ENCODE assay signal across 1 cellular context in the genomic region with DNA sequence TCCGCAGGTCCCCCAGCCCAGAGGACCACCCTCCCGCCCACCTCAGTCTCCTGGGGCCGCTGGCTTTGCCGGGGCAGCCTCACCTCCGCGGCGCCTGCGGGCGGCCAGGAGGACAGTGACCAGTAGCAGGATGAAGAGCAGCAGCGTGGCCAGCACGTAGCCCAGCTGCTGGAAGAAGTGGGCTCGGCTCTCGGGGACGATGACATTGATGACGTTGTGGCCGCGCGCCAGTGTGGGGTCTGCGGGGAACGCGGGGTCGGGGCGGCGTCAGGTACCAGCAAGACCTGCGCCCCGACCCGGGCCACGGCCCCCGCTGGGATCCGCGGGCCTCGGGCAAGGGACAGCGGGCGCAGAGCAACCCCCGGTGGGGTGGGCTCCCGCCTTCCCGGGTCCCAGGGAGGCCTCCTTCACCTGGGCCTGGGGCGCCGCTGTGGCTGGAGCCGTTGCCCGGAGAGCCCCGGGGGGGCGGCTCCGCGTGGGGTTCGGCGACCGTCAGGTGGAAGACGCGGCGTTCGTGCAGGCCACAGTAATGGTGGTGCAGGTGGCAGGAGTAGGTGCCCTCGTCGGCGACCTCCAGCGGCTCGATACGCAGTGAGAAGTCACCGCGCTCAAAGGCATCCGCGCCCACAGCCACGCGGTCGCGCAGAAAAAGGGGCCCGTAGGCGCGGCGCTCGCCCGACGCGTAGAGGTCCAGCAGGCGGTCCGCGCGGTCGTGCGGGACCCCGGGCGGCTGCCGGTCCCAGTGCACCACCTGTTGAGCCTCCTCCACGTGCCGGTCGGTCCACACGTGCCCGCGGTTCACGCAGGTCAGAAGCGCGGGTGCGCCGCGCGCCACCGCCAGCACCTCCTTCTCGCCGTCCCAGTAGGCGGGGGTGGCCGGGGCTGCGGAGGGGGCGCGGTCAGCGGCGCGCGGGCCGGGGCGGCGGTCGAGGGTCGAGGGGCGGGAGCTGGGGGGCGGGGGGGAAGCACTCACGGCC.
TF ChIP-seq lines count a peak whose summit lies in the region.

No MANE protein-coding gene starts in this region.

TF ChIP-seq in IMR-90, 13 proteins besides CTCF, POLR2A, EP300 and RAD21:
- TF ChIP-seq RFX5 (IDR thresholded peaks at IDR 0.05; ENCODE audit: low read depth, low read length) (no peak), RCOR1 (IDR thresholded peaks at IDR 0.05; ENCODE audit: insufficient replicate concordance, low read length) (no peak), SMC3 (IDR thresholded peaks at IDR 0.05; ENCODE audit: low read depth, low read length) (no peak), MAFK (IDR thresholded peaks at IDR 0.05; ENCODE audit: low read depth, low read length) (no peak), FOS (IDR thresholded peaks at IDR 0.05; ENCODE audit: low read depth, low read length) (no peak), NFE2L2 (IDR thresholded peaks at IDR 0.05; ENCODE audit: low read depth, low read length) (no peak), CHD1 (IDR thresholded peaks at IDR 0.05; ENCODE audit: low read depth, low read length) (no peak), CEBPB (IDR thresholded peaks at IDR 0.05; ENCODE audit: low read depth, low read length) (no peak), BHLHE40 (IDR thresholded peaks at IDR 0.05; ENCODE audit: low read depth, low read length) (no peak), MXI1 (IDR thresholded peaks at IDR 0.05; ENCODE audit: borderline replicate concordance, low read depth, low read length) (no peak), MAZ (IDR thresholded peaks at IDR 0.05; ENCODE audit: borderline replicate concordance, low read depth, low read length) (no peak)
- TF ChIP-seq, protein P1, sequence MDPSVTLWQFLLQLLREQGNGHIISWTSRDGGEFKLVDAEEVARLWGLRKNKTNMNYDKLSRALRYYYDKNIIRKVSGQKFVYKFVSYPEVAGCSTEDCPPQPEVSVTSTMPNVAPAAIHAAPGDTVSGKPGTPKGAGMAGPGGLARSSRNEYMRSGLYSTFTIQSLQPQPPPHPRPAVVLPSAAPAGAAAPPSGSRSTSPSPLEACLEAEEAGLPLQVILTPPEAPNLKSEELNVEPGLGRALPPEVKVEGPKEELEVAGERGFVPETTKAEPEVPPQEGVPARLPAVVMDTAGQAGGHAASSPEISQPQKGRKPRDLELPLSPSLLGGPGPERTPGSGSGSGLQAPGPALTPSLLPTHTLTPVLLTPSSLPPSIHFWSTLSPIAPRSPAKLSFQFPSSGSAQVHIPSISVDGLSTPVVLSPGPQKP (IDR thresholded peaks at IDR 0.05; ENCODE audit: borderline replicate concordance, low read depth, low read length) = no peak
- TF ChIP-seq, protein P2, sequence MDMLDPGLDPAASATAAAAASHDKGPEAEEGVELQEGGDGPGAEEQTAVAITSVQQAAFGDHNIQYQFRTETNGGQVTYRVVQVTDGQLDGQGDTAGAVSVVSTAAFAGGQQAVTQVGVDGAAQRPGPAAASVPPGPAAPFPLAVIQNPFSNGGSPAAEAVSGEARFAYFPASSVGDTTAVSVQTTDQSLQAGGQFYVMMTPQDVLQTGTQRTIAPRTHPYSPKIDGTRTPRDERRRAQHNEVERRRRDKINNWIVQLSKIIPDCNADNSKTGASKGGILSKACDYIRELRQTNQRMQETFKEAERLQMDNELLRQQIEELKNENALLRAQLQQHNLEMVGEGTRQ (IDR thresholded peaks at IDR 0.05; ENCODE audit: low read depth, low read length) = no peak
